Comparison of ENCODE assay signal across 10 cellular contexts in genomic region chr10:128854965-128855364, GRCh38.
DNase-seq lines count a peak whose midpoint lies in the region; ATAC-seq and TF ChIP-seq lines count a peak whose summit lies in the region.
"Had no signal": no experiment of that assay in that cellular context is flagged by ENCODE, and none has a peak within 500 bp of the region (broad histone marks: within the 10 kb centered on the region; RNA-seq: fewer than 3 reads in every experiment).

No MANE protein-coding gene starts in this region.

- WGBS in right lobe of liver (ENCODE audit: insufficient coverage, low coverage, low lambda C conversion rate, missing lambda C conversion rate) = 3% methylated on average over 5 of the region's 5 CpGs

- TF ChIP-seq POLR2A in right lobe of liver (IDR thresholded peaks at IDR 0.05) = no peak

- ATAC-seq in right lobe of liver (peak; percentile 51 to 83 (median 71)), HG02885 (IDR thresholded peaks at IDR 0.05; ENCODE audit: poor library complexity, unreplicated experiment) (no peak), GM21576 (IDR thresholded peaks at IDR 0.05; ENCODE audit: unreplicated experiment) (no peak)

- H3K4me3 ChIP-seq in right lobe of liver = no peak overlapping the region

- no peaks in the 10 kb centered on the region for H3K9me3 ChIP-seq in right lobe of liver

- no peak for TF ChIP-seq CTCF in right lobe of liver (IDR thresholded peaks at IDR 0.05)

- H3K27ac ChIP-seq in right lobe of liver = no peak overlapping the region

- H3K36me3 ChIP-seq in right lobe of liver = no peaks in the 10 kb centered on the region

- intact Hi-C loops in right lobe of liver (cut with DNase I) = no loop called here

- DNase-seq in NCI-H1105 (lab: John Stamatoyannopoulos, UW) (peak; percentile 18), dermis microvascular lymphatic vessel endothelial cell (ENCODE audit: low read depth in 2 of 2) (peak; percentile 72 to 79), right lobe of liver (peak in 2 of 3 donors; percentile 53 to 63), stromal cell of bone marrow (ENCODE audit: low read depth) (peak; percentile 54), HPDE6-E6E7 (ENCODE audit: extremely low spot score) (no peak), activated T-cell treated with anti-CD3 and anti-CD28 coated beads for 4 hours (no peak)
- DNase-seq: GDM1; stimulated activated CD4-positive, alpha-beta T cell treated with anti-CD3 and anti-CD28 coated beads, Interleukin-4, amount 100 ng/mL, for 1 hour had no signal

- H3K4me1 ChIP-seq in right lobe of liver = no peaks in the 10 kb centered on the region

- no peaks in the 10 kb centered on the region for H3K27me3 ChIP-seq in right lobe of liver

Comparison
In these comparisons a context has a peak if more than half of its experiments do, and no peak if none do; other contexts are left out.
1. DNase-seq: peak in NCI-H1105 (single experiment), dermis microvascular lymphatic vessel endothelial cell (2 of 2), right lobe of liver (2 of 3) and stromal cell of bone marrow (single experiment); none in HPDE6-E6E7 (single experiment) and activated T-cell treated with anti-CD3 and anti-CD28 coated beads for 4 hours (single experiment).
2. ATAC-seq: peak in right lobe of liver (4 of 4); none in HG02885 (single experiment) and GM21576 (single experiment).